In the genomic region with DNA sequence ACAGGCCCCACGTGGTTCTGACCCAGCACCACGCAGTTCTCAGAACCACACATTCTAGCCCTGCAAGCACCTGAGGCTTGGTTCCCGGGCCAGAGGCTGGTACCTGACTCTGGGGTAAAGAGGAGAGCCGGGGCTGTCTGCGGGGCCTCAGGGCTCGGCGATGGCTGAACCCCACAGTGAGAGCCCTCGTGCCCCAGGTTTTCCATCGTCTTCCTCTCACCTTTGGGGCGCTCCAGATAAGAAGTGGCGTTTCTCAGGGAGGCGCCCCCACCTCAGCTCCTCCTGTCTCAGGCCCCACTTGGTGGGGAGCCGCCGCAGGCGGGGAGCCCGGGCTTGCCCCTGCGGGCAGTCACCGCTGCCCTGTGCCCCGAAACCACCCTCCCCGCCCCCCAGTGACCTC, we compare ENCODE assay signal across 24 cellular contexts.
"Had no signal": no experiment of that assay in that cellular context is flagged by ENCODE, and none has a peak within 500 bp of the region (broad histone marks: within the 10 kb centered on the region; RNA-seq: fewer than 3 reads in every experiment).

No MANE protein-coding gene starts in this region.

- DNase-seq: stimulated activated CD4-positive, alpha-beta T cell treated with anti-CD3 and anti-CD28 coated beads, Interleukin-2, amount 100 ng/mL, for 48 hours; stimulated activated CD4-positive, alpha-beta T cell treated with anti-CD3 and anti-CD28 coated beads, Interleukin-4, amount 100 ng/mL, for 1 hour; stimulated activated CD4-positive, alpha-beta T cell treated with anti-CD3 and anti-CD28 coated beads, Interleukin-4, amount 100 ng/mL, for 24 hours; stimulated activated CD4-positive, alpha-beta T cell treated with anti-CD3 and anti-CD28 coated beads, Interleukin-4, amount 100 ng/mL, for 4 hours; stimulated activated CD8-positive, alpha-beta memory T cell treated with anti-CD3 and anti-CD28 coated beads, Interleukin-4, amount 100 ng/mL, for 48 hours; stimulated activated naive B cell treated with anti-CD40 and anti-IgM and Interleukin-4, amounts not matched to agents 10 μg/mL and 1 μg/mL and 100 μg/mL, for 72 hours; stimulated activated naive CD4-positive, alpha-beta T cell; stimulated activated naive CD4-positive, alpha-beta T cell treated with Interleukin-2 at 50 U/mL for 16 hours; stimulated activated naive CD8-positive, alpha-beta T cell treated with anti-CD3 and anti-CD28 coated beads, Interleukin-15, amount 100 ng/mL, for 72 hours; stimulated activated naive CD8-positive, alpha-beta T cell treated with anti-CD3 and anti-CD28 coated beads, Interleukin-15, Interleukin-2, amounts not matched to agents 100 U/mL and 50 U/mL, for 24 hours; stomach; substantia nigra; testis; thyroid gland; tibial artery; transverse colon; trophoblast cell; upper lobe of right lung; uterus had no signal

- H3K27me3 ChIP-seq: suprapubic skin, testis, thyroid gland, tibial nerve, transverse colon, upper lobe of left lung, upper lobe of right lung, uterus, vagina had no signal

- H3K9me3 ChIP-seq: stomach, suprapubic skin, testis, thoracic aorta, thyroid gland, tibial artery, tibial nerve, transverse colon, upper lobe of left lung, upper lobe of right lung, uterus, vagina had no signal

- H3K27ac ChIP-seq: stomach, suprapubic skin, testis, thoracic aorta, thyroid gland, tibial artery, tibial nerve, transverse colon, upper lobe of left lung, upper lobe of right lung, uterus, vagina had no signal

- H3K4me3 ChIP-seq: stomach, suprapubic skin, testis, thoracic aorta, thyroid gland, tibial artery, tibial nerve, transverse colon, upper lobe of left lung, upper lobe of right lung, uterus, vagina had no signal

- H3K36me3 ChIP-seq: stomach, suprapubic skin, thoracic aorta, thyroid gland, tibial artery, tibial nerve, transverse colon, upper lobe of left lung, upper lobe of right lung, uterus, vagina had no signal
